16 cellular contexts compared by ENCODE assay signal in genomic region chr20:37970856-37971245, GRCh38.
DNase-seq lines count a peak whose midpoint lies in the region; ATAC-seq and TF ChIP-seq lines count a peak whose summit lies in the region.
"Had no signal": no experiment of that assay in that cellular context is flagged by ENCODE, and none has a peak within 500 bp of the region (broad histone marks: within the 10 kb centered on the region; RNA-seq: fewer than 3 reads in every experiment).

No MANE protein-coding gene starts in this region.

- TF ChIP-seq CTCF in natural killer cell (IDR thresholded peaks at IDR 0.05): no peak
- TF ChIP-seq CTCF in vagina (IDR thresholded peaks at IDR 0.05): no peak
- no peak for TF ChIP-seq CTCF in esophagus squamous epithelium (IDR thresholded peaks at IDR 0.05)

- H3K4me3 Mint-ChIP-seq in natural killer cell treated with Interleukin-12 subunit alpha and Interleukin-12 subunit beta and Interleukin-15 and Interleukin-18, amount 100 ng/mL, for 72 hours: no peak overlapping the region
- H3K4me3 Mint-ChIP-seq in natural killer cell: no peak overlapping the region
- H3K4me3 Mint-ChIP-seq: B cell; CD14-positive monocyte; CD8-positive, alpha-beta T cell had no signal

- no peak overlapping the region for H3K9ac ChIP-seq in Karpas-422 (ENCODE audit: low read length)

- H3K4me3 ChIP-seq in Karpas-422 (ENCODE audit: low read length) (no peak overlapping the region), vagina (no peak overlapping the region), esophagus squamous epithelium (no peak overlapping the region)
- H3K4me3 ChIP-seq: HAP-1 had no signal

- H3K27me3 Mint-ChIP-seq in natural killer cell treated with Interleukin-12 subunit alpha and Interleukin-12 subunit beta and Interleukin-15 and Interleukin-18, amount 100 ng/mL, for 72 hours: peaks cover 14 to 15% of the 10 kb centered on the region in 2 donors
- peaks cover 4 to 28% of the 10 kb centered on the region in 2 donors for H3K27me3 Mint-ChIP-seq in natural killer cell (ENCODE audit: low read depth in 2 of 2)

- peaks cover 41% of the 10 kb centered on the region for H3K36me3 Mint-ChIP-seq in natural killer cell treated with Interleukin-12 subunit alpha and Interleukin-12 subunit beta and Interleukin-15 and Interleukin-18, amount 100 ng/mL, for 72 hours
- peaks cover 24% of the 10 kb centered on the region for H3K36me3 Mint-ChIP-seq in natural killer cell
- H3K36me3 Mint-ChIP-seq: CD14-positive monocyte had no signal

- intact Hi-C loops in natural killer cell (cut with micrococcal nuclease) (no loop called here), vagina (cut with DNase I) (no loop called here), esophagus squamous epithelium (cut with DNase I) (no loop called here)

- no peak overlapping the region for H2AFZ ChIP-seq in Karpas-422 (ENCODE audit: low read length)

- no peaks in the 10 kb centered on the region for H3K4me1 Mint-ChIP-seq in natural killer cell treated with Interleukin-12 subunit alpha and Interleukin-12 subunit beta and Interleukin-15 and Interleukin-18, amount 100 ng/mL, for 72 hours (ENCODE audit: low read depth in 2 of 2)
- H3K4me1 Mint-ChIP-seq in natural killer cell: peaks cover 0 to 5% of the 10 kb centered on the region in 2 donors
- H3K4me1 Mint-ChIP-seq: B cell, CD14-positive monocyte had no signal

- TF ChIP-seq POLR2A in vagina (IDR thresholded peaks at IDR 0.05): no peak
- TF ChIP-seq POLR2A in esophagus squamous epithelium (IDR thresholded peaks at IDR 0.05): no peak

- H3K27ac ChIP-seq in Karpas-422 (ENCODE audit: low read length) (no peak overlapping the region), vagina (no peak overlapping the region), esophagus squamous epithelium (no peak overlapping the region)
- H3K27ac ChIP-seq: HL-60 had no signal

- ATAC-seq in natural killer cell treated with Interleukin-12 subunit alpha and Interleukin-12 subunit beta and Interleukin-15 and Interleukin-18, amount 100 ng/mL, for 72 hours: peak; percentile 20 to 27
- ATAC-seq in natural killer cell (no peak), left lobe of liver (no peak), GM18498 (IDR thresholded peaks at IDR 0.05; ENCODE audit: unreplicated experiment) (no peak)
- ATAC-seq: CD8-positive, alpha-beta T cell had no signal

- no peaks in the 10 kb centered on the region for H3K79me2 ChIP-seq in Karpas-422 (ENCODE audit: low read length)

- H3K4me1 ChIP-seq in Karpas-422 (ENCODE audit: low read length) (no peaks in the 10 kb centered on the region), vagina (no peaks in the 10 kb centered on the region), esophagus squamous epithelium (no peaks in the 10 kb centered on the region)
- H3K4me1 ChIP-seq: HAP-1 had no signal

- H3K27ac Mint-ChIP-seq in natural killer cell treated with Interleukin-12 subunit alpha and Interleukin-12 subunit beta and Interleukin-15 and Interleukin-18, amount 100 ng/mL, for 72 hours: no peak overlapping the region
- H3K27ac Mint-ChIP-seq in natural killer cell: no peak overlapping the region
- H3K27ac Mint-ChIP-seq: B cell; CD8-positive, alpha-beta T cell had no signal

- no peaks in the 10 kb centered on the region for H3K36me3 ChIP-seq in Karpas-422 (ENCODE audit: insufficient read depth, low read length)
- H3K36me3 ChIP-seq in vagina: no peaks in the 10 kb centered on the region
- no peaks in the 10 kb centered on the region for H3K36me3 ChIP-seq in esophagus squamous epithelium
- H3K36me3 ChIP-seq: HAP-1 had no signal

- no peaks in the 10 kb centered on the region for H3K9me2 ChIP-seq in Karpas-422 (replicated peaks; ENCODE audit: insufficient read depth, low read length)

- H3K9me3 ChIP-seq in Karpas-422 (ENCODE audit: low read length) (no peaks in the 10 kb centered on the region), vagina (no peaks in the 10 kb centered on the region), esophagus squamous epithelium (peaks cover 0 to 13% (median 0%) of the 10 kb centered on the region in 3 donors)
- H3K9me3 ChIP-seq: HAP-1 had no signal

- H3K9me3 Mint-ChIP-seq in natural killer cell treated with Interleukin-12 subunit alpha and Interleukin-12 subunit beta and Interleukin-15 and Interleukin-18, amount 100 ng/mL, for 72 hours: peaks cover 8% of the 10 kb centered on the region
- H3K9me3 Mint-ChIP-seq in natural killer cell: peaks cover 3 to 4% of the 10 kb centered on the region in 2 donors

- H3K4me2 ChIP-seq in Karpas-422 (ENCODE audit: low read depth, low read length, poor library complexity, severe bottlenecking): no peak overlapping the region

- no peaks in the 10 kb centered on the region for H4K20me1 ChIP-seq in Karpas-422 (ENCODE audit: insufficient read depth, low read depth, low read length)

- DNase-seq in natural killer cell treated with Interleukin-12 subunit alpha and Interleukin-12 subunit beta and Interleukin-15 and Interleukin-18, amount 100 ng/mL, for 72 hours (ENCODE audit: low spot score): no peak
- no peak for DNase-seq in natural killer cell
- DNase-seq in Karpas-422: peak; percentile 20
- DNase-seq in left lobe of liver (ENCODE audit: low spot score): peak; percentile 16
- peak; percentile 22 to 67 for DNase-seq in vagina (ENCODE audit: extremely low spot score in 2 of 2)
- DNase-seq in esophagus squamous epithelium (lab: John Stamatoyannopoulos, UW): no peak
- DNase-seq: COR-L47, DMS153, DMS79 treated with DMSO at 0.1 percent for 48 hours, EL had no signal

- no peaks in the 10 kb centered on the region for H3K27me3 ChIP-seq in Karpas-422 (ENCODE audit: low read length)
- H3K27me3 ChIP-seq in vagina: no peaks in the 10 kb centered on the region
- no peaks in the 10 kb centered on the region for H3K27me3 ChIP-seq in esophagus squamous epithelium

Comparison
In these comparisons a context has a peak if more than half of its experiments do, and no peak if none do; other contexts are left out.
1. ATAC-seq: peak in natural killer cell treated with Interleukin-12 subunit alpha and Interleukin-12 subunit beta and Interleukin-15 and Interleukin-18, amount 100 ng/mL, for 72 hours (2 of 2); none in natural killer cell (0 of 3), left lobe of liver (single experiment) and GM18498 (single experiment).
2. DNase-seq: peak in Karpas-422 (single experiment), left lobe of liver (single experiment) and vagina (2 of 2); none in natural killer cell treated with Interleukin-12 subunit alpha and Interleukin-12 subunit beta and Interleukin-15 and Interleukin-18, amount 100 ng/mL, for 72 hours (single experiment), natural killer cell (single experiment) and esophagus squamous epithelium (single experiment).